Comparison of ENCODE assay signal across 17 cellular contexts in genomic region chr9:135736265-135736978, GRCh38. TPM values are rescaled to one million over a fixed set of nuclear protein-coding genes. Genes with fewer than 3 reads are reported as not detected.
"Had no signal": no experiment of that assay in that cellular context is flagged by ENCODE, and none has a peak within 500 bp of the region (broad histone marks: within the 10 kb centered on the region; RNA-seq: fewer than 3 reads in every experiment).

No MANE protein-coding gene starts in this region.

- H3K4me1 ChIP-seq: esophagus squamous epithelium, heart left ventricle, pancreas, uterus had no signal

- H3K9me3 ChIP-seq: pancreas had no signal

- DNase-seq: activated CD4-positive, alpha-beta T cell treated with anti-CD3 and anti-CD28 coated beads for 1 hour; activated CD4-positive, alpha-beta T cell treated with anti-CD3 and anti-CD28 coated beads, Interleukin-2, amount 50 U/mL, for 48 hours; activated CD8-positive, alpha-beta memory T cell treated with anti-CD3 and anti-CD28 coated beads, Interleukin-2, amount 10 ng/mL, durations not matched to agents 7 days and 5 days; activated gamma-delta T cell; activated T-cell treated with anti-CD3 and anti-CD28 coated beads, Interleukin-2, amount 50 U/mL, for 4 hours; cerebellar nuclear complex; esophagus squamous epithelium; foreskin fibroblast; heart left ventricle; left ventricle myocardium superior; mesendoderm; pancreas; stimulated activated CD4-positive, alpha-beta T cell treated with anti-CD3 and anti-CD28 coated beads, Interleukin-2, amount 100 ng/mL, for 48 hours; uterus had no signal

- H3K36me3 ChIP-seq: esophagus squamous epithelium, heart left ventricle, pancreas, uterus had no signal

- H3K27me3 ChIP-seq: pancreas, uterus had no signal

- H3K4me3 ChIP-seq: esophagus squamous epithelium, heart left ventricle, pancreas, uterus had no signal

- H3K27ac ChIP-seq: esophagus squamous epithelium, heart left ventricle, pancreas, uterus had no signal

- FAIRE-seq: keratinocyte, pancreas had no signal

- ATAC-seq: activated CD8-positive, alpha-beta memory T cell treated with anti-CD3 and anti-CD28 coated beads, Interleukin-2, amount 10 ng/mL, durations not matched to agents 7 days and 5 days; activated T-cell treated with anti-CD3 and anti-CD28 coated beads, Interleukin-2, amount 50 U/mL, for 4 hours; heart left ventricle; left ventricle myocardium superior; pancreas had no signal

RNA-seq across cellular contexts. Expression of gene KCNT1, which starts 34.4 kb away (rescaled TPM):
- total RNA-seq: activated CD8-positive, alpha-beta memory T cell treated with anti-CD3 and anti-CD28 coated beads, Interleukin-2, amount 10 ng/mL, durations not matched to agents 7 days and 5 days; dermis microvascular lymphatic vessel endothelial cell; T-helper 2 cell treated with Interferon-gamma antibody and Interleukin-4, amounts not matched to agents 100 ng/mL and 5 ng/mL, for 36 hours had no signal
- polyA plus RNA-seq: keratinocyte had no signal

RNA-seq across cellular contexts. Expression of gene SOHLH1, which starts 37.1 kb away (rescaled TPM):
- total RNA-seq: activated CD8-positive, alpha-beta memory T cell treated with anti-CD3 and anti-CD28 coated beads, Interleukin-2, amount 10 ng/mL, durations not matched to agents 7 days and 5 days; activated T-cell treated with anti-CD3 and anti-CD28 coated beads, Interleukin-2, amount 50 U/mL, for 4 hours; esophagus squamous epithelium; heart left ventricle; left ventricle myocardium superior; pancreas; T-helper 2 cell treated with Interferon-gamma antibody and Interleukin-4, amounts not matched to agents 100 ng/mL and 5 ng/mL, for 36 hours; uterus had no signal
- polyA plus RNA-seq: heart left ventricle, keratinocyte had no signal
